25 cellular contexts compared by ENCODE assay signal in the genomic region with DNA sequence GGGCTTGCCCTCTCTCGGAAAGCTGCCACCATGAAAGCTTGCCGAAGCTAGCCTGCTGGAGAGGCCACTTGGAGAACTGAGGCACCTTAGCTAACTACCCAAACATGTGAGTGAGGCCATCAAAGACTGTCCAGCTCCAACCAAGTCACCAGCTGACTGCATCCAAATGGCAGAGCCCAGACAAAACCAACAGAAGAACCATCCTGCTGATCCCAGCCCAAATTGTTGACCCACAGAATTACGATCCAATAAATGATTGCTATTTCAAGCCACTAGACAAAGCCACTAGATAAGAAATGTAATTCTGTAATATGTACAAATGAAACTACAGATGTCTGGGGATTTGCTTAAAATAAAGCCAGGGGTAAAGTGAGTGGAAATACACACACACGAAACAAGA.
A peak's percentile ranks its signal among the peaks of the same experiment; 100 is the strongest.
DNase-seq lines count a peak whose midpoint lies in the region; TF ChIP-seq lines count a peak whose summit lies in the region.
"Had no signal": no experiment of that assay in that cellular context is flagged by ENCODE, and none has a peak within 500 bp of the region (broad histone marks: within the 10 kb centered on the region; RNA-seq: fewer than 3 reads in every experiment).

No MANE protein-coding gene starts in this region.

- peaks cover 6% of the 10 kb centered on the region for H3K27me3 Mint-ChIP-seq in neural progenitor cell (ENCODE audit: insufficient read depth, low read depth)
- H3K27me3 Mint-ChIP-seq: B cell; CD4-positive, alpha-beta memory T cell had no signal

- H3K36me3 ChIP-seq in neural progenitor cell (no peaks in the 10 kb centered on the region), vagina (no peaks in the 10 kb centered on the region)
- H3K36me3 ChIP-seq: HAP-1 had no signal

- CTCF ChIA-PET in RWPE1 (lab: Yijun Ruan, JAX): no interaction called here

- TF ChIP-seq CTCF in RWPE1 (conservative IDR thresholded peaks at IDR 0.05; ENCODE audit: low read depth) (no peak), neural progenitor cell (IDR thresholded peaks at IDR 0.05) (no peak), vagina (IDR thresholded peaks at IDR 0.05) (no peak)

- no peak overlapping the region for H3K4me2 ChIP-seq in neural progenitor cell
- H3K4me2 ChIP-seq: PC-9 had no signal

- H3K4me3 ChIP-seq in neural progenitor cell (no peak overlapping the region), vagina (no peak overlapping the region)
- H3K4me3 ChIP-seq: GM12878, GM23248, HAP-1, PC-9, SK-N-MC had no signal

- H3K4me1 ChIP-seq in neural progenitor cell (peaks cover 3% of the 10 kb centered on the region), vagina (peaks cover 26% of the 10 kb centered on the region)

- no peak overlapping the region for H3K4me3 Mint-ChIP-seq in neural progenitor cell
- H3K4me3 Mint-ChIP-seq: B cell had no signal

- H3K9me3 ChIP-seq in neural progenitor cell (ENCODE audit: low read depth): no peaks in the 10 kb centered on the region
- no peaks in the 10 kb centered on the region for H3K9me3 ChIP-seq in vagina
- H3K9me3 ChIP-seq: HAP-1 had no signal

- H4K20me1 ChIP-seq in neural progenitor cell (ENCODE audit: low read depth): no peaks in the 10 kb centered on the region

- no peaks in the 10 kb centered on the region for H3K36me3 Mint-ChIP-seq in neural progenitor cell
- H3K36me3 Mint-ChIP-seq: CD4-positive, alpha-beta memory T cell had no signal

- H3K4me1 Mint-ChIP-seq in neural progenitor cell: peaks cover 4% of the 10 kb centered on the region

- peak overlapping the region; percentile 46 for H3K27ac Mint-ChIP-seq in neural progenitor cell

- no peak overlapping the region for H3K9ac ChIP-seq in neural progenitor cell
- H3K9ac ChIP-seq: GM23248 had no signal

- no peaks in the 10 kb centered on the region for H3K79me2 ChIP-seq in neural progenitor cell (ENCODE audit: low read depth)

- H3K9me3 Mint-ChIP-seq in neural progenitor cell: peaks cover 9% of the 10 kb centered on the region
- H3K9me3 Mint-ChIP-seq: CD4-positive, alpha-beta memory T cell had no signal

- TF ChIP-seq POLR2A in vagina (IDR thresholded peaks at IDR 0.05): no peak

- H2AFZ ChIP-seq in neural progenitor cell (replicated peaks): no peak overlapping the region
- H2AFZ ChIP-seq: GM23248, PC-9 had no signal

- intact Hi-C loops in vagina (cut with DNase I): loop anchor here (5.0 to 10.0 kb wide), 2 partner anchors 223 to 1149 kb away; no protein-coding TSS in a partner anchor

- DNase-seq in activated CD8-positive, alpha-beta memory T cell treated with anti-CD3 and anti-CD28 coated beads for 24 hours: peak; percentile 42
- no peak for DNase-seq in activated CD8-positive, alpha-beta memory T cell treated with anti-CD3 and anti-CD28 coated beads, Interleukin-2, amount 50 U/mL, for 4 hours
- no peak for DNase-seq in RWPE1 (ENCODE audit: low spot score)
- no peak for DNase-seq in neural progenitor cell (ENCODE audit: low spot score)
- DNase-seq in vagina (ENCODE audit: extremely low spot score in 2 of 2): no peak
- no peak for DNase-seq in NCI-H1092 (lab: John Stamatoyannopoulos, UW)
- no peak for DNase-seq in C1 segment of cervical spinal cord (lab: John Stamatoyannopoulos, UW)
- DNase-seq: CD4-positive, alpha-beta memory T cell; DND-41; GM23248; KBM-7; MM.1S; NCI-H1048; NCI-H1436 treated with DMSO at 0.1 percent for 48 hours; NCI-H2029; NCI-H2227 treated with DMSO at 0.1 percent for 48 hours; NCI-H510A; NCI-H748 treated with DMSO at 0.1 percent for 48 hours; PC-9; RPMI8226; SHP77 treated with DMSO at 0.1 percent for 48 hours had no signal

- H3K27ac ChIP-seq in RWPE1 (peak overlapping the region; percentile 26; the same call in 1 of the 2 replicates), neural progenitor cell (no peak overlapping the region), vagina (peak overlapping the region; percentile 25)
- H3K27ac ChIP-seq: GM23248, PC-9, SK-N-MC had no signal

- H3F3A ChIP-seq in neural progenitor cell (ENCODE audit: low read depth): no peaks in the 10 kb centered on the region

- POLR2A ChIA-PET in RWPE1 (lab: Yijun Ruan, JAX; ENCODE audit: low non-redundant PET): no interaction called here

- no peaks in the 10 kb centered on the region for H3K27me3 ChIP-seq in neural progenitor cell
- no peaks in the 10 kb centered on the region for H3K27me3 ChIP-seq in vagina
